Comparison of ENCODE assay signal across 8 cellular contexts in the genomic region with DNA sequence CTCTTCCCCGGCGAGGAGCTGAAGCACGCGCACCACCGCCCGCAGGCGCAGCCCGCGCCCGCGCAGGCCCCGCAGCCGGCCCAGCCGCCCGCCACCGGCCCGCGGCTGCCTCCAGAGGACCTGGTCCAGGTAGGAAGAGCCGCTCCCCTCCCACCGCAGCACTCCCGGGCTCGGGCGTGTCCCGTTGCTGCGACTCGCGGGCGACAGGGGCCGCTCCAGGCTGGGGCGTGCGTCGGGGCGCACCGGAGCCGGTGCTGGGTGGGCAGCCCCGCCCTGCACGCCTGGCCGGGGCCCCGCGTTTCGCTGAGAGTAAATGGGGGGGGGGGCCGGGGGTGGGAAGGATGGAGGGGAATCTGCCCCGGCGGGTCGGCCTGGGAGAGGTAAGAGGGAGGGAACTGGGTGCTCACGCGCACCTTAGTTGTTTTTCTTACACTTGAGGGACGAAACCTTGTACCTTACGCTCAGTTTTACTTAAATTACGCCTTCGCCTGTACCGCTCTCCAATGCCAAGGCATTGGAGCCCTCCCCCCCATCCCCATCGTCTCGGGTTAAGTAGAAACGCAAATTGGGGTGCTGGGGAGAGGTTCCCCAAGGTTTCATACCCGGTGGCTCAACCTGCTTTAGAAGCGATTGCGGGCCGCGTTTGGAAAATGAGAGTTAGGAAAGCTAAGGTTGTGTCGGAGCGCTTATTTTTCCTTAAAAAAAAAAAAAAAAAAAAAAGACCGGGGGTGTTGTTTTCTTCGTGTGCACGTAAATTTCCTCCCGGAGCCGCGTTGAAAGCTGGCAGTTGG. TPM values are rescaled to one million over a fixed set of nuclear protein-coding genes. Genes with fewer than 3 reads are reported as not detected.
DNase-seq lines count a peak whose midpoint lies in the region; ATAC-seq and TF ChIP-seq lines count a peak whose summit lies in the region.

No MANE protein-coding gene starts in this region.

- BruUV-seq in A673 (replicated peaks; lab: Mats Ljungman, UMichigan) = no TSS peak

- H3K4me1 ChIP-seq in A673 (ENCODE audit: insufficient read depth, low read length, poor library complexity, severe bottlenecking) (peaks cover 17% of the 10 kb centered on the region), parathyroid adenoma (no peaks in the 10 kb centered on the region)

- CTCF ChIA-PET in A673 (lab: Charles Lee) = interaction anchor here (0.6 to 0.7 kb wide), 5 partner anchors 37 to 886 kb away, joined by 3 to 12 read pairs (median 5); no protein-coding TSS in a partner anchor

- H3K9ac ChIP-seq in parathyroid adenoma = no peak overlapping the region

- TF ChIP-seq CTCF in A673 (conservative IDR thresholded peaks at IDR 0.05; ENCODE audit: low read depth, low read length) (peak; percentile 34), parathyroid adenoma (IDR thresholded peaks at IDR 0.05) (no peak)

- ATAC-seq in GM18508 (IDR thresholded peaks at IDR 0.05; ENCODE audit: insufficient read depth, unreplicated experiment) (peak; percentile 11), HG02938 (IDR thresholded peaks at IDR 0.05; ENCODE audit: unreplicated experiment) (peak; percentile 25)

- H3K9me3 ChIP-seq in A673 (ENCODE audit: low read depth, low read length, poor library complexity, severe bottlenecking) (no peaks in the 10 kb centered on the region), parathyroid adenoma (ENCODE audit: control insufficient read depth, low read length) (no peaks in the 10 kb centered on the region)

- H3K36me3 ChIP-seq in A673 (ENCODE audit: insufficient read depth, low read length, poor library complexity, severe bottlenecking) (no peaks in the 10 kb centered on the region), parathyroid adenoma (ENCODE audit: control insufficient read depth, insufficient read depth, low read length) (no peaks in the 10 kb centered on the region)

- no peak overlapping the region for H3K27ac ChIP-seq in A673 (ENCODE audit: low read depth, low read length, poor library complexity, severe bottlenecking)
- no peak overlapping the region for H3K27ac ChIP-seq in parathyroid adenoma

- H3K79me2 ChIP-seq in parathyroid adenoma = no peaks in the 10 kb centered on the region

- peak overlapping the region; percentile 89 for H2AFZ ChIP-seq in parathyroid adenoma

- H3K4me3 ChIP-seq in A673 (ENCODE audit: low read depth, low read length, poor library complexity, severe bottlenecking) = peak overlapping the region; percentile 65
- H3K4me3 ChIP-seq in parathyroid adenoma (ENCODE audit: low read depth, low read length) = peak overlapping the region; percentile 60

- POLR2A ChIA-PET in A673 (lab: Charles Lee; ENCODE audit: low non-redundant PET) = no interaction called here

- intact Hi-C loops in A673 (cut with micrococcal nuclease; ENCODE audit: unreplicated experiment) = loop anchor here (2.0 to 10.0 kb wide), 4 partner anchors 217 to 649 kb away; no protein-coding TSS in a partner anchor

- H3K27me3 ChIP-seq in A673 (replicated peaks; ENCODE audit: insufficient read depth, low read depth, low read length, poor library complexity) (no peaks in the 10 kb centered on the region), parathyroid adenoma (ENCODE audit: control insufficient read depth, insufficient read depth, low read length) (no peaks in the 10 kb centered on the region)

- peak overlapping the region; percentile 43 for H3K4me2 ChIP-seq in parathyroid adenoma (ENCODE audit: low read length)

- DNase-seq in A673 (ENCODE audit: low spot score) (peak; percentile 71), NCI-H69 (lab: John Stamatoyannopoulos, UW) (peak; percentile 68), germinal center (ENCODE audit: low spot score) (peak; percentile 54), DMS114 treated with DMSO at 0.1 percent for 48 hours (lab: John Stamatoyannopoulos, UW; ENCODE audit: unreplicated experiment) (no peak)
- peak; percentile 5 to 38 for DNase-seq in activated T-helper 1 cell treated with anti-CD3 and anti-CD28 coated beads, Interleukin-2, amount 50 U/mL, for 16 hours (ENCODE audit: low read depth in 1 of 2, low spot score in 1 of 2)

RNA-seq across cellular contexts. Expression of gene KLF5, which starts 0.8 kb away (rescaled TPM):
- 4.0 and 7.2 TPM in 2 replicates for total RNA-seq in A673 (2021)
